ENCODE assay signal across 9 cellular contexts in the genomic region with DNA sequence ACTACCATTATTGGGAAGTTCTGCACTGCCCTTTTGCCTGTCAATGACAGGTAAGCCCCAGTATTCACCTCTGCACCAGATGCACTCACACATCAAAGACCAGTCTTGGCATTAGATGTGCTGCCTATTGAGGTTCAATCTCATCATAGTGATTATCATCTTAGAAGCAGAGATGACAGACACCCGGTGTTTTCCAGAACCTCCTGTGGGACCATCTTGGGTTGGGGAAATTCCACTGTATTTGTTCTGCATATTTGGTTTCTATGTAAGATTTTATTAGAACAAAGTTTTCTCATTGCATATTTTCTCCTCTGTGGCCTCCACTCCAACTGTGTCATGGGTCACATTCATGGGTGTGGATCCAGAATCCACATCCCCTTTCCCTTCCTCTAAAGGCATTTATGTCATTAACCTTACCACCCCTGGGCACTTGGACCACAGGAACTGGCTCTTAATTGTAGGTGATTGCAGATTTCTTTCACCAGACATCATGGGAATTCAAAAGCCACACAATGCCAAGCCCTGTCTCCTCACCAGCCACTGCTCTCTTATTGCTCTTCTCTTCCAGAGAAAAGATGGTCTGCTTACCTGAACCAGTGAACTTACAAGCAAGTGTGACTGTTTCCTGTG.
DNase-seq lines count a peak whose midpoint lies in the region; ATAC-seq, FAIRE-seq and TF ChIP-seq lines count a peak whose summit lies in the region.
"Had no signal": no experiment of that assay in that cellular context is flagged by ENCODE, and none has a peak within 500 bp of the region (broad histone marks: within the 10 kb centered on the region; RNA-seq: fewer than 3 reads in every experiment).

No MANE protein-coding gene starts in this region.

- peak; percentile 18 for FAIRE-seq in GM19239 (lab: Jason Lieb, UNC)

- peak; percentile 67 for DNase-seq in AG10803 (ENCODE audit: low read depth)
- no peak for DNase-seq in GM19239 (ENCODE audit: insufficient read length, low spot score)
- peak; percentile 17 for DNase-seq in fibroblast of the conjunctiva (ENCODE audit: low read depth)
- no peak for DNase-seq in SHP77 treated with DMSO at 0.1 percent for 48 hours (lab: John Stamatoyannopoulos, UW)
- no peak for DNase-seq in activated CD8-positive, alpha-beta memory T cell treated with anti-CD3 and anti-CD28 coated beads for 24 hours
- no peak for DNase-seq in OCI-M1 (lab: John Stamatoyannopoulos, UW)
- no peak for DNase-seq in COR-L47 (lab: John Stamatoyannopoulos, UW)
- DNase-seq: endodermal cell had no signal

- peak; percentile 34 for ATAC-seq in HG03342 (IDR thresholded peaks at IDR 0.05; ENCODE audit: unreplicated experiment)

- no peak overlapping the region for H3K4me3 ChIP-seq in AG10803 (ENCODE audit: low read length)

- TF ChIP-seq CTCF in AG10803 (conservative IDR thresholded peaks at IDR 0.05; ENCODE audit: low read length), result no peak

Comparison
In these comparisons a context has a peak if more than half of its experiments do, and no peak if none do; other contexts are left out.
1. DNase-seq: peak in AG10803 (single experiment) and fibroblast of the conjunctiva (single experiment); none in GM19239 (single experiment), SHP77 treated with DMSO at 0.1 percent for 48 hours (single experiment), activated CD8-positive, alpha-beta memory T cell treated with anti-CD3 and anti-CD28 coated beads for 24 hours (single experiment), OCI-M1 (single experiment) and COR-L47 (single experiment).